Comparison of ENCODE assay signal across 16 cellular contexts in the genomic region with DNA sequence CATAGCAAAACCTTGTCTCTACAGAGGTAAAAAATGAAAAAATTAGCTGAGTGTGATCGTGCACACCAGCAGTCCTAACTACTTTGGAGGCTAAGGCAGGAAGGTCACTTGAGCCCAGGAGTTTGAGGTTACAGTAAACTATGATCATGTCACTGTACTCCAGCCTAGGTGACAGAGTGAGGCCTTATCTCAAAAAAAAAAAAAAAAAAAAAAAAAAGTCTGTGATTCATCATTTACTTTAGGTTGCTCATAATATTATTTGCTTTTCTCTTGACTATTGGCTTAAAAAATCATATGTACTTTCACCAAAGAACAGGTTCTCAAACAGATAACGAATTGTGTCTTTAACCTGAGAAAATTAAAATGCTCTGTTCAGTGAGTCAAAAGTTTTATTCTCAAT.
DNase-seq lines count a peak whose midpoint lies in the region; ATAC-seq, FAIRE-seq and TF ChIP-seq lines count a peak whose summit lies in the region.
"Had no signal": no experiment of that assay in that cellular context is flagged by ENCODE, and none has a peak within 500 bp of the region (broad histone marks: within the 10 kb centered on the region; RNA-seq: fewer than 3 reads in every experiment).

No MANE protein-coding gene starts in this region.

- DNase-seq in pancreas (no peak), amygdala (lab: John Stamatoyannopoulos, UW) (no peak), coronary artery (ENCODE audit: low spot score) (no peak)
- DNase-seq in stimulated activated CD8-positive, alpha-beta memory T cell treated with anti-CD3 and anti-CD28 coated beads, Interleukin-4, amount 100 ng/mL, for 48 hours, result no peak
- DNase-seq: C1 segment of cervical spinal cord; CD4-positive, alpha-beta T cell; DND-41; GF-D8; GM23248 had no signal

- no peaks in the 10 kb centered on the region for H3K27me3 ChIP-seq in pancreas

- WGBS in pancreas, 2 donors, result 42 to 66% methylated on average over 2 of the region's 2 CpGs

- intact Hi-C loops in pancreas (cut with DNase I), result no loop called here

- FAIRE-seq in G401.6 (lab: Jason Lieb, UNC), result peak; percentile 37
- peak; percentile 98 for FAIRE-seq in islet of Langerhans (lab: Jason Lieb, UNC)
- FAIRE-seq in pancreas (lab: Jason Lieb, UNC), result no peak
- FAIRE-seq: A204.1, H54 had no signal

- no peaks in the 10 kb centered on the region for H3K36me3 ChIP-seq in pancreas

- peaks cover 0 to 8% (median 6%) of the 10 kb centered on the region in 3 donors for H3K4me1 ChIP-seq in pancreas

- H3K4me3 ChIP-seq in pancreas, result no peak overlapping the region
- no peak overlapping the region for H3K4me3 ChIP-seq in coronary artery
- H3K4me3 ChIP-seq: GM23248 had no signal

- TF ChIP-seq CTCF in VCaP (conservative IDR thresholded peaks at IDR 0.05), result no peak
- no peak for TF ChIP-seq CTCF in pancreas (IDR thresholded peaks at IDR 0.05)
- no peak for TF ChIP-seq CTCF in coronary artery (IDR thresholded peaks at IDR 0.05)

- no peaks in the 10 kb centered on the region for H3K9me3 ChIP-seq in pancreas

- ATAC-seq in pancreas, result peak; percentile 55 to 78 (median 64)
- ATAC-seq in GM18873 (IDR thresholded peaks at IDR 0.05; ENCODE audit: low FRiP score, unreplicated experiment), result no peak
- ATAC-seq: HCT116 had no signal

- H3K27ac ChIP-seq in VCaP, result peak overlapping the region; percentile 70
- no peak overlapping the region for H3K27ac ChIP-seq in pancreas
- no peak overlapping the region for H3K27ac ChIP-seq in coronary artery
- H3K27ac ChIP-seq: GM23248 had no signal
